8 cellular contexts compared by ENCODE assay signal in genomic region chr19:52248256-52248655, GRCh38. TPM values are rescaled to one million over a fixed set of nuclear protein-coding genes. Genes with fewer than 3 reads are reported as not detected.
DNase-seq lines count a peak whose midpoint lies in the region; ATAC-seq and TF ChIP-seq lines count a peak whose summit lies in the region.

No MANE protein-coding gene starts in this region.

- H3K4me1 ChIP-seq in PC-3 (ENCODE audit: insufficient read depth, low read length) (no peaks in the 10 kb centered on the region), left ventricle myocardium inferior (no peaks in the 10 kb centered on the region)

- peaks cover 15% of the 10 kb centered on the region; the same call in 1 of the 2 replicates for H3K9me3 ChIP-seq in PC-3 (ENCODE audit: low read length)
- no peaks in the 10 kb centered on the region for H3K9me3 ChIP-seq in left ventricle myocardium inferior (replicated peaks)

- TF ChIP-seq CTCF in PC-3 (conservative IDR thresholded peaks at IDR 0.05; ENCODE audit: low read depth, low read length) (peak; percentile 65), left ventricle myocardium inferior (IDR thresholded peaks at IDR 0.05; ENCODE audit: borderline replicate concordance) (peak; percentile 68)

- H3K9me2 ChIP-seq in PC-3 (replicated peaks; ENCODE audit: low read length), result no peaks in the 10 kb centered on the region

- H3K27ac ChIP-seq in PC-3 (ENCODE audit: low read length) (no peak overlapping the region), left ventricle myocardium inferior (replicated peaks) (no peak overlapping the region)

- intact Hi-C loops in PC-3 (cut with micrococcal nuclease), result loop anchor here (1.0 kb wide), 1 partner anchor 500 kb away; no protein-coding TSS in a partner anchor
- intact Hi-C loops in left ventricle myocardium inferior (cut with micrococcal nuclease), result loop anchor here (5.0 kb wide), 1 partner anchor 499 kb away; no protein-coding TSS in a partner anchor

- DNase-seq in NCI-H2227 (lab: John Stamatoyannopoulos, UW; ENCODE audit: unreplicated experiment) (peak; percentile 2), NCI-H2227 treated with DMSO at 0.1 percent for 48 hours (lab: John Stamatoyannopoulos, UW) (no peak), PC-3 (peak; percentile 60), left ventricle myocardium inferior (peak; percentile 43)
- DNase-seq in activated effector memory CD4-positive, alpha-beta T cell treated with anti-CD3 and anti-CD28 coated beads, Interleukin-2, amount 50 U/mL, for 16 hours, result peak; percentile 85
- peak; percentile 71 for DNase-seq in stimulated activated CD4-positive, alpha-beta T cell treated with anti-CD3 and anti-CD28 coated beads, Interleukin-15, amount 100 ng/mL, for 24 hours

- H2AFZ ChIP-seq in PC-3 (ENCODE audit: low read length), result no peak overlapping the region

- no peaks in the 10 kb centered on the region for H4K20me1 ChIP-seq in PC-3 (ENCODE audit: low read length)

- H3K4me3 ChIP-seq in PC-3 (ENCODE audit: low read length) (no peak overlapping the region), left ventricle myocardium inferior (no peak overlapping the region)

- CTCF ChIA-PET in PC-3 (lab: Charles Lee), result no interaction called here

- ATAC-seq in PC-3, result peak; percentile 73
- no peak for ATAC-seq in HG02840 (IDR thresholded peaks at IDR 0.05; ENCODE audit: low FRiP score, unreplicated experiment)
- ATAC-seq in GM19452 (IDR thresholded peaks at IDR 0.05; ENCODE audit: unreplicated experiment), result no peak

- H3K27me3 ChIP-seq in PC-3 (ENCODE audit: low read length) (no peaks in the 10 kb centered on the region), left ventricle myocardium inferior (ENCODE audit: low read depth) (no peaks in the 10 kb centered on the region)

- no peaks in the 10 kb centered on the region for H3F3A ChIP-seq in PC-3 (ENCODE audit: low read length, unreplicated experiment)

- H3K79me2 ChIP-seq in PC-3 (ENCODE audit: low read length), result no peaks in the 10 kb centered on the region

- POLR2A ChIA-PET in PC-3 (lab: Charles Lee; ENCODE audit: unreplicated experiment), result no interaction called here

- no TSS peak for BruUV-seq in PC-3 (replicated peaks; lab: Mats Ljungman, UMichigan)

- H3K4me2 ChIP-seq in PC-3 (ENCODE audit: low read length), result no peak overlapping the region

- H3K36me3 ChIP-seq in PC-3 (ENCODE audit: low read depth, low read length), result no peaks in the 10 kb centered on the region
- no peaks in the 10 kb centered on the region for H3K36me3 ChIP-seq in left ventricle myocardium inferior

- no peak overlapping the region for H3K9ac ChIP-seq in PC-3 (ENCODE audit: low read length)

RNA-seq across cellular contexts. Expression of gene ZNF766, which starts 21.1 kb away (rescaled TPM):
- 9.1 and 11.7 TPM in 2 replicates for total RNA-seq in PC-3 (2014; rRNA removed)
- 9.2 TPM for total RNA-seq in left ventricle myocardium inferior

RNA-seq across cellular contexts. Expression of gene ZNF480, which starts 48.7 kb away (rescaled TPM):
- total RNA-seq in PC-3 (2014; rRNA removed) (7.3 and 9.6 TPM in 2 replicates), left ventricle myocardium inferior (18.9 TPM)

RNA-seq across cellular contexts. Expression of gene PPP2R1A, which starts 58.4 kb away (rescaled TPM):
- total RNA-seq in PC-3 (2014; rRNA removed), result 336 and 427 TPM in 2 replicates
- 395 TPM for total RNA-seq in left ventricle myocardium inferior
